Comparison of ENCODE assay signal across 8 cellular contexts in the genomic region with DNA sequence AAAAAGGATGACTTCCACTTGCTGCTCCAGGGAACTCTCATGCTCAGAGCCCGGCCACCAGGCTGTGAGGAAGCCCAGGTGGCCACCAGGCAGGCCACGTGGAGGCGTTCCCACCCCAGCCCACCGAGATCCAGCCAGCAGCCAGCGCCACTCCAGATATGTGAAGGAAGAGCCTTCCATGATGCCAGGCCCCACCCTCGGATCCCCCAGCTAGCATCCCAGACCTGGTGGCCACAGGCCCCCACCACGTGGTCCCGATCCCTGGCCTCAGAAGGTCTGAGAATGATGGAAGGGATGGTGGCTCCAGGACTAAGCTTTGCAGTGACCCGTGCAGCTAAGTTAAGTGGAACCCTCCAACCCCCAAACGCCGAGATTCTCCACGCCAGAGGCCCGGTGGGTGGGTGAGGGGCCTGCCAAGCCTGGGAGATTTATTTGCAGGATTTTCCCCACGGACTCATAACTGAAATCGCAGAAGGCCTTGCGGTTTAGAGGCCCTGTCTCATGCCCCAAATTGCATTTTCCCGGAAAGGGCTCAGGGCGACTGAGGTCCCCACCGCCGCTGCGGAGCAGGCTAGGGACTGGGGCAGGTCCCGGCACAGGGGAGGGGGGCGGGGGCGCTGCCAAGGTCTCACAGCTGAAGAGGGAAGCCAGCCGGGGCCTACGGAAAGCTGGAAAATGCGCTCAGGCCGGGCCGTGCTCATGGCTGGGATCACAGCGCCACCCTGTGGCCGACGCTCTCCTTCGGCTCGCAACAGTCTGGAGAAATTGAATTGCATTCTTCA. TPM values are rescaled to one million over a fixed set of nuclear protein-coding genes. Genes with fewer than 3 reads are reported as not detected.
A peak's percentile ranks its signal among the peaks of the same experiment; 100 is the strongest.
DNase-seq lines count a peak whose midpoint lies in the region; ATAC-seq and FAIRE-seq lines count a peak whose summit lies in the region.

No MANE protein-coding gene starts in this region.

- peak overlapping the region; percentile 68 for H3K4me2 ChIP-seq in mesenchymal stem cell (ENCODE audit: low read length, poor library complexity, severe bottlenecking)

- peaks cover 18% of the 10 kb centered on the region for H3K4me1 ChIP-seq in mesenchymal stem cell (ENCODE audit: control insufficient read depth, insufficient read depth, low read depth, low read length)

- H3K4me3 Mint-ChIP-seq in activated CD4-positive, alpha-beta memory T cell treated with anti-CD3 and anti-CD28 coated beads for 36 hours: no peak overlapping the region

- no peak overlapping the region for H2AFZ ChIP-seq in mesenchymal stem cell (ENCODE audit: low read depth, low read length)

- POLR2A ChIA-PET in activated CD4-positive, alpha-beta memory T cell treated with anti-CD3 and anti-CD28 coated beads for 36 hours (lab: Charles Lee): interaction anchor here (0.6 kb wide), 1 partner anchor 600 kb away, joined by 3 read pairs; no protein-coding TSS in a partner anchor

- no peak overlapping the region for H3K18ac ChIP-seq in mesenchymal stem cell (ENCODE audit: low read depth in 1 of 2, low read length in 2 of 2)

- H3K79me1 ChIP-seq in mesenchymal stem cell (replicated peaks; ENCODE audit: low read length, poor library complexity, severe bottlenecking): no peaks in the 10 kb centered on the region

- peaks cover 7% of the 10 kb centered on the region for H3K4me1 Mint-ChIP-seq in activated CD4-positive, alpha-beta memory T cell treated with anti-CD3 and anti-CD28 coated beads for 36 hours (ENCODE audit: low read depth)

- H3K27ac ChIP-seq in mesenchymal stem cell (ENCODE audit: low read length, poor library complexity, severe bottlenecking): no peak overlapping the region

- FAIRE-seq in endometrium (lab: Jason Lieb, UNC): peak; percentile 55

- H3K9me3 Mint-ChIP-seq in activated CD4-positive, alpha-beta memory T cell treated with anti-CD3 and anti-CD28 coated beads for 36 hours: peaks cover 5% of the 10 kb centered on the region

- no peaks in the 10 kb centered on the region for H3K9me3 ChIP-seq in mesenchymal stem cell (ENCODE audit: control insufficient read depth, low read length)

- peaks cover 4% of the 10 kb centered on the region for H3K27me3 Mint-ChIP-seq in activated CD4-positive, alpha-beta memory T cell treated with anti-CD3 and anti-CD28 coated beads for 36 hours

- no peak overlapping the region for H4K91ac ChIP-seq in mesenchymal stem cell (ENCODE audit: low read length)

- H3K27ac Mint-ChIP-seq in activated CD4-positive, alpha-beta memory T cell treated with anti-CD3 and anti-CD28 coated beads for 36 hours: no peak overlapping the region

- H3K36me3 ChIP-seq in mesenchymal stem cell (ENCODE audit: control insufficient read depth in 1 of 2, insufficient read depth in 2 of 2, low read depth in 1 of 2, low read length in 2 of 2): no peaks in the 10 kb centered on the region

- DNase-seq in DMS79 (lab: John Stamatoyannopoulos, UW) (peak; percentile 3), NCI-H446 treated with DMSO at 0.1 percent for 48 hours (lab: John Stamatoyannopoulos, UW) (peak; percentile 25), mesenchymal stem cell (peak; percentile 59)
- DNase-seq in activated CD4-positive, alpha-beta memory T cell treated with anti-CD3 and anti-CD28 coated beads for 36 hours: peak; percentile 65
- DNase-seq in stimulated activated CD8-positive, alpha-beta memory T cell treated with anti-CD3 and anti-CD28 coated beads, Interleukin-7, amount 100 ng/mL, for 1 hour (ENCODE audit: low read depth in 2 of 2): peak; percentile 8 to 27

- H2BK120ac ChIP-seq in mesenchymal stem cell (ENCODE audit: low read depth, low read length): no peak overlapping the region

- no peak overlapping the region for H2AK5ac ChIP-seq in mesenchymal stem cell (ENCODE audit: low read length, severe bottlenecking)

- no peak overlapping the region for H2BK5ac ChIP-seq in mesenchymal stem cell (ENCODE audit: low read depth, low read length, poor library complexity, severe bottlenecking)

- CTCF ChIA-PET in activated CD4-positive, alpha-beta memory T cell treated with anti-CD3 and anti-CD28 coated beads for 36 hours (lab: Charles Lee): interaction anchor here (0.5 to 2.1 kb wide), 16 partner anchors 11 to 980 kb away, joined by 3 to 7 read pairs (median 3); no protein-coding TSS in a partner anchor

- no peaks in the 10 kb centered on the region for H3K36me3 Mint-ChIP-seq in activated CD4-positive, alpha-beta memory T cell treated with anti-CD3 and anti-CD28 coated beads for 36 hours

- no peak overlapping the region for H4K8ac ChIP-seq in mesenchymal stem cell (ENCODE audit: low read length)

- intact Hi-C loops in activated CD4-positive, alpha-beta memory T cell treated with anti-CD3 and anti-CD28 coated beads for 36 hours (cut with micrococcal nuclease): loop anchor here (5.0 kb wide), 3 partner anchors 136 to 816 kb away; no protein-coding TSS in a partner anchor

- peak; percentile 84 for ATAC-seq in HG02759 (IDR thresholded peaks at IDR 0.05; ENCODE audit: unreplicated experiment)
- ATAC-seq in HG03469 (IDR thresholded peaks at IDR 0.05; ENCODE audit: unreplicated experiment): no peak

- H3K23ac ChIP-seq in mesenchymal stem cell (ENCODE audit: low read length in 2 of 2): no peak overlapping the region

- peak overlapping the region; percentile 43 for H3K9ac ChIP-seq in mesenchymal stem cell (ENCODE audit: low read length)

- H3K27me3 ChIP-seq in mesenchymal stem cell (ENCODE audit: control insufficient read depth in 1 of 2, insufficient read depth in 1 of 2, low read length in 2 of 2): peaks cover 17 to 67% of the 10 kb centered on the region in 2 experiments

- H3K4me3 ChIP-seq in mesenchymal stem cell (ENCODE audit: insufficient read depth in 1 of 2, low read depth in 1 of 2, low read length in 2 of 2): peak overlapping the region in 1 of 2 experiments; percentile 24

- H3K14ac ChIP-seq in mesenchymal stem cell (ENCODE audit: low read length in 2 of 2): no peak overlapping the region

- 25% methylated on average over 32 of the region's 34 CpGs for WGBS in mesenchymal stem cell

- H3K4ac ChIP-seq in mesenchymal stem cell (ENCODE audit: low read depth in 1 of 2, low read length in 2 of 2): no peak overlapping the region

- no peak overlapping the region for H2BK12ac ChIP-seq in mesenchymal stem cell (ENCODE audit: low read length in 2 of 2)

- no peak overlapping the region for H2BK15ac ChIP-seq in mesenchymal stem cell (ENCODE audit: low read depth, poor library complexity, severe bottlenecking)

RNA-seq across cellular contexts. Expression of a gene that starts 31.1 kb away (rescaled TPM):
- 10 to 100 TPM; 81.8 to 83.1 TPM for total RNA-seq in activated CD4-positive, alpha-beta memory T cell treated with anti-CD3 and anti-CD28 coated beads for 36 hours
- not detected for polyA plus RNA-seq in mesenchymal stem cell (2013, experiment 1 of 2)
- not detected for polyA plus RNA-seq in mesenchymal stem cell (2013, experiment 2 of 2)

Comparison
In these comparisons a context has a peak if more than half of its experiments do, and no peak if none do; other contexts are left out.
1. DNase-seq: peak in every context shown above with its lines; median percentile 65 in activated CD4-positive, alpha-beta memory T cell treated with anti-CD3 and anti-CD28 coated beads for 36 hours; 59 in mesenchymal stem cell; 25 in NCI-H446 treated with DMSO at 0.1 percent for 48 hours; 18 in stimulated activated CD8-positive, alpha-beta memory T cell treated with anti-CD3 and anti-CD28 coated beads, Interleukin-7, amount 100 ng/mL, for 1 hour; 3 in DMS79.